ENCODE assay signal across 8 cellular contexts in genomic region chr9:125650271-125650737, GRCh38. TPM values are rescaled to one million over a fixed set of nuclear protein-coding genes. Genes with fewer than 3 reads are reported as not detected.
DNase-seq lines count a peak whose midpoint lies in the region; ATAC-seq and TF ChIP-seq lines count a peak whose summit lies in the region.

No MANE protein-coding gene starts in this region.

- peaks cover 32% of the 10 kb centered on the region for H3K4me1 Mint-ChIP-seq in activated naive CD8-positive, alpha-beta T cell treated with anti-CD3 and anti-CD28 coated beads, Interleukin-2, amount 10 ng/mL, durations not matched to agents 7 days and 5 days

- H3K36me3 Mint-ChIP-seq in activated naive CD8-positive, alpha-beta T cell treated with anti-CD3 and anti-CD28 coated beads, Interleukin-2, amount 10 ng/mL, durations not matched to agents 7 days and 5 days = peaks cover 31% of the 10 kb centered on the region

- DNase-seq in HL-60 (ENCODE audit: low read depth in 1 of 2, low spot score in 1 of 2) (peak; percentile 80 to 86), hippocampal formation (lab: John Stamatoyannopoulos, UW) (no peak), NCI-H345 treated with DMSO at 0.1 percent for 48 hours (lab: John Stamatoyannopoulos, UW; ENCODE audit: unreplicated experiment) (no peak), ecto neural progenitor cell (ENCODE audit: low spot score) (no peak)
- no peak for DNase-seq in activated naive CD8-positive, alpha-beta T cell treated with anti-CD3 and anti-CD28 coated beads, Interleukin-2, amount 10 ng/mL, durations not matched to agents 7 days and 5 days

- peak; percentile 66 for ATAC-seq in GM21390 (IDR thresholded peaks at IDR 0.05; ENCODE audit: unreplicated experiment)
- ATAC-seq in activated naive CD8-positive, alpha-beta T cell treated with anti-CD3 and anti-CD28 coated beads, Interleukin-2, amount 10 ng/mL, durations not matched to agents 7 days and 5 days (ENCODE audit: low read depth) = peak; percentile 22

- TF ChIP-seq CTCF in HL-60 (IDR thresholded peaks at IDR 0.05; ENCODE audit: insufficient read depth, low read length) (no peak), neutrophil (IDR thresholded peaks at IDR 0.05) (no peak)

- H3K4me1 ChIP-seq in neutrophil (ENCODE audit: control insufficient read depth in 1 of 2, insufficient read depth in 1 of 2, low read depth in 1 of 2, low read length in 1 of 2) = peaks cover 20 to 21% of the 10 kb centered on the region in 2 experiments

- H3K4me3 Mint-ChIP-seq in activated naive CD8-positive, alpha-beta T cell treated with anti-CD3 and anti-CD28 coated beads, Interleukin-2, amount 10 ng/mL, durations not matched to agents 7 days and 5 days = no peak overlapping the region

- no peaks in the 10 kb centered on the region for H3K9me3 Mint-ChIP-seq in activated naive CD8-positive, alpha-beta T cell treated with anti-CD3 and anti-CD28 coated beads, Interleukin-2, amount 10 ng/mL, durations not matched to agents 7 days and 5 days

- H3K27me3 Mint-ChIP-seq in activated naive CD8-positive, alpha-beta T cell treated with anti-CD3 and anti-CD28 coated beads, Interleukin-2, amount 10 ng/mL, durations not matched to agents 7 days and 5 days = no peaks in the 10 kb centered on the region

- POLR2A ChIA-PET in activated naive CD8-positive, alpha-beta T cell treated with anti-CD3 and anti-CD28 coated beads, Interleukin-2, amount 10 ng/mL, durations not matched to agents 7 days and 5 days (lab: Charles Lee) = no interaction called here

- no peaks in the 10 kb centered on the region for H3K9me3 ChIP-seq in neutrophil

- peak overlapping the region; percentile 50; the same call in 1 of the 2 replicates for H3K4me3 ChIP-seq in GM08714 (ENCODE audit: low read length)
- H3K4me3 ChIP-seq in HL-60 (replicated peaks; ENCODE audit: insufficient read depth, low read length) = no peak overlapping the region
- no peak overlapping the region for H3K4me3 ChIP-seq in neutrophil (ENCODE audit: low read depth in 1 of 2, low read length in 1 of 2)

- peak overlapping the region; percentile 42 for H3K27ac Mint-ChIP-seq in activated naive CD8-positive, alpha-beta T cell treated with anti-CD3 and anti-CD28 coated beads, Interleukin-2, amount 10 ng/mL, durations not matched to agents 7 days and 5 days

- H3K27me3 ChIP-seq in HL-60 (ENCODE audit: insufficient read depth, poor library complexity, severe bottlenecking) = no peaks in the 10 kb centered on the region
- H3K27me3 ChIP-seq in neutrophil = no peaks in the 10 kb centered on the region

- peak overlapping the region; percentile 73 for H3K27ac ChIP-seq in HL-60 (replicated peaks)
- H3K27ac ChIP-seq in neutrophil = peak overlapping the region; percentile 77

- H3K36me3 ChIP-seq in neutrophil = no peaks in the 10 kb centered on the region

RNA-seq across cellular contexts. Expression of gene MAPKAP1, which starts 56.7 kb away (rescaled TPM):
- 10 to 100 TPM; 48.2 to 51.5 TPM for total RNA-seq in activated naive CD8-positive, alpha-beta T cell treated with anti-CD3 and anti-CD28 coated beads, Interleukin-2, amount 10 ng/mL, durations not matched to agents 7 days and 5 days

Comparison
In these comparisons a context has a peak if more than half of its experiments do, and no peak if none do; other contexts are left out.
1. DNase-seq: peak in HL-60 (2 of 2); none in activated naive CD8-positive, alpha-beta T cell treated with anti-CD3 and anti-CD28 coated beads, Interleukin-2, amount 10 ng/mL, durations not matched to agents 7 days and 5 days (single experiment), hippocampal formation (0 of 2), NCI-H345 treated with DMSO at 0.1 percent for 48 hours (single experiment) and ecto neural progenitor cell (single experiment).